In the genomic region with DNA sequence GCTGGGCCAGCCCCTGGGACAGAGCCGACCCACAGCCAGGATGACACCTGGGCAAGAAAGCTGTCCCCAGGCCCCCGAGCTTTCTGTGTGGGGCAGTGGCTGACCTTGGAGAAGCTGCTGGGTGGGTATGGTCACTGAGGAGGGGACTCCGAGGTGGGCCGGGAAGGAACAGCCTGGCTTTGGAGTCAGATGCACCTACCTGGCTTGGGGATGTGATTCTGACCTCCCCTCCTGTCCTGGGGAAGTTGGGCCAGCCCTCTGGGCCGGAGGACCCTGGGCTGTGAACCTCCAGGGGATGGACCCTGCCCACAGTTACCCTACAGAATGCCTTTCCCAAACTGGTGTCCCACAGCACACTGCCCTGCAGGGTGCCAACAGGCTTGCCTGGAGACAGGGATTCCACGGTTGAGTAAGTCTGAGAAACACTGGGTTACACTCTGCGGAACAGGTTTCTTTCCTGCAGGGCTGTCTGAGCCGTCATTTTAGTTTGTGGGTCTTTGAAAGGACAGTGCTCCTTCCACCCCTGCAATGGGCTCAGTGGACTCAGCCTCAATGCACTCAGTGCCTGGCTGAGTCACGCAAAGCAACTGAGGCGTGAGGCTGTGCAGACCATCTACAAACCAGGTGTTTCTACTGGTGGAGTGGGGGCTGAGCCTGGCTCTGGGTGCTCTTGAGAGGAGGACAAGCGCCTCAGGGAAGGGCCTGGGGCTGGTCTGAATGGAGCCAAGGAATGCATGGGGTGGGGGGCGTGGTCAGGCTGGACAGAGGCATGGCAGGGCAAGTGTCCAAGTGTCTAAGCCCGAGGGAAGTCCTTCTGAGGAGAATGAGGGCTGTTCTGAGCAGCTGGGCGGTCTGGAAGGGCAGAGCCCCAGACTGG, we compare ENCODE assay signal across 30 cellular contexts. TPM values are rescaled to one million over a fixed set of nuclear protein-coding genes. Genes with fewer than 3 reads are reported as not detected.
DNase-seq lines count a peak whose midpoint lies in the region; ATAC-seq and TF ChIP-seq lines count a peak whose summit lies in the region.
"Had no signal": no experiment of that assay in that cellular context is flagged by ENCODE, and none has a peak within 500 bp of the region (broad histone marks: within the 10 kb centered on the region; RNA-seq: fewer than 3 reads in every experiment).

No MANE protein-coding gene starts in this region.

- no peaks in the 10 kb centered on the region for H3K79me1 ChIP-seq in trophoblast cell (ENCODE audit: low read length)

- no peaks in the 10 kb centered on the region for H3K79me2 ChIP-seq in trophoblast cell (ENCODE audit: control insufficient read depth, insufficient read depth, low read length, poor library complexity)

- H2BK120ac ChIP-seq in trophoblast cell (ENCODE audit: insufficient read depth, low read length, poor library complexity), result no peak overlapping the region

- H3K4ac ChIP-seq in trophoblast cell (ENCODE audit: low read depth, low read length), result no peak overlapping the region

- no peak overlapping the region for H3K27ac ChIP-seq in RWPE2 (ENCODE audit: poor library complexity, severe bottlenecking)
- H3K27ac ChIP-seq in trophoblast cell (ENCODE audit: low read depth, low read length), result no peak overlapping the region
- H3K27ac ChIP-seq: brain microvascular endothelial cell, gastroesophageal sphincter, prostate gland, right lobe of liver, transverse colon had no signal

- no peak for TF ChIP-seq CTCF in RWPE2 (IDR thresholded peaks at IDR 0.05; ENCODE audit: poor library complexity, severe bottlenecking)

- WGBS in trophoblast cell (ENCODE audit: extremely low coverage, insufficient coverage, insufficient read length), result no CpG with 5 or more reads among the region's 14 CpGs

- H3K4me3 ChIP-seq in RWPE2 (ENCODE audit: severe bottlenecking) (no peak overlapping the region), trophoblast cell (ENCODE audit: low read depth, low read length) (no peak overlapping the region)
- H3K4me3 ChIP-seq: gastroesophageal sphincter, prostate gland, right lobe of liver, transverse colon had no signal

- H3K9me3 ChIP-seq in RWPE2 (ENCODE audit: severe bottlenecking) (no peaks in the 10 kb centered on the region), trophoblast cell (ENCODE audit: insufficient read depth, low read depth, low read length) (peaks cover 17% of the 10 kb centered on the region)
- H3K9me3 ChIP-seq: prostate gland, right lobe of liver, transverse colon had no signal

- H3K27me3 ChIP-seq in RWPE2 (ENCODE audit: insufficient read depth, poor library complexity, severe bottlenecking) (no peaks in the 10 kb centered on the region), trophoblast cell (ENCODE audit: insufficient read depth, low read length) (no peaks in the 10 kb centered on the region)
- H3K27me3 ChIP-seq: right lobe of liver had no signal

- H4K8ac ChIP-seq in trophoblast cell (ENCODE audit: low read depth, low read length), result no peak overlapping the region

- H3K36me3 ChIP-seq in RWPE2 (ENCODE audit: low read depth) (no peaks in the 10 kb centered on the region), trophoblast cell (ENCODE audit: control insufficient read depth in 1 of 2, insufficient read depth in 2 of 2, low read length in 2 of 2) (no peaks in the 10 kb centered on the region)
- H3K36me3 ChIP-seq: brain microvascular endothelial cell, gastroesophageal sphincter, prostate gland, right lobe of liver, transverse colon had no signal

- H2AFZ ChIP-seq in trophoblast cell (ENCODE audit: insufficient read depth, low read length, poor library complexity), result no peak overlapping the region

- no peak overlapping the region for H3K9ac ChIP-seq in trophoblast cell (ENCODE audit: low read length)

- no peak overlapping the region for H3K18ac ChIP-seq in trophoblast cell (ENCODE audit: low read length)

- H3K4me2 ChIP-seq in trophoblast cell (ENCODE audit: low read length), result no peak overlapping the region

- no peak overlapping the region for H3K23ac ChIP-seq in trophoblast cell (ENCODE audit: low read length)

- H2BK5ac ChIP-seq in trophoblast cell (ENCODE audit: low read depth, low read length, poor library complexity), result no peak overlapping the region

- H3K14ac ChIP-seq in trophoblast cell (ENCODE audit: low read length), result no peak overlapping the region

- H2BK12ac ChIP-seq in trophoblast cell (ENCODE audit: low read length), result no peak overlapping the region

- DNase-seq in EL (peak; percentile 6), RWPE2 (ENCODE audit: low spot score) (peak; percentile 66), iris pigment epithelial cell (ENCODE audit: low read depth) (peak; percentile 12), trophoblast cell (peak; percentile 24 to 60), NCI-H1105 treated with DMSO at 0.1 percent for 48 hours (lab: John Stamatoyannopoulos, UW) (no peak), DMS 273 (lab: John Stamatoyannopoulos, UW; ENCODE audit: unreplicated experiment) (no peak)
- DNase-seq in activated naive CD4-positive, alpha-beta T cell (lab: John Stamatoyannopoulos, UW), result no peak
- DNase-seq: ACHN; activated CD4-positive, alpha-beta memory T cell treated with anti-CD3 and anti-CD28 coated beads, Interleukin-2, amount 10 ng/mL, durations not matched to agents 7 days and 5 days; activated CD4-positive, alpha-beta T cell treated with anti-CD3 and anti-CD28 coated beads for 1 hour; activated CD8-positive, alpha-beta memory T cell treated with anti-CD3 and anti-CD28 coated beads, Interleukin-2, amount 50 U/mL, for 48 hours; activated naive CD4-positive, alpha-beta T cell treated with anti-CD3 and anti-CD28 coated beads, Interleukin-2, amount 50 U/mL, for 16 hours; amniotic stem cell; brain microvascular endothelial cell; DMS79; KBM-7; naive thymus-derived CD4-positive, alpha-beta T cell; NCI-H1105; NCI-H2029 treated with DMSO at 0.1 percent for 48 hours; NCI-H526 treated with DMSO at 0.1 percent for 48 hours; PC-3; right lobe of liver; SHP77 treated with DMSO at 0.1 percent for 48 hours; stimulated activated CD4-positive, alpha-beta T cell treated with anti-CD3 and anti-CD28 coated beads, Interleukin-12 subunit alpha, Interleukin-12 subunit beta, amount 100 ng/mL, for 4 hours; stimulated activated CD4-positive, alpha-beta T cell treated with anti-CD3 and anti-CD28 coated beads, Interleukin-2, amount 100 ng/mL, for 48 hours; transverse colon had no signal

- no peak overlapping the region for H4K12ac ChIP-seq in trophoblast cell (ENCODE audit: low read depth, low read length)

- H4K91ac ChIP-seq in trophoblast cell (ENCODE audit: low read depth, low read length), result no peak overlapping the region

- H2AK5ac ChIP-seq in trophoblast cell (ENCODE audit: low read length), result no peak overlapping the region

- H3K4me1 ChIP-seq in RWPE2 (ENCODE audit: insufficient read depth, poor library complexity, severe bottlenecking) (no peaks in the 10 kb centered on the region), trophoblast cell (ENCODE audit: control insufficient read depth in 1 of 2, insufficient read depth in 2 of 2, low read length in 2 of 2) (peaks cover 0 to 6% of the 10 kb centered on the region in 2 experiments)
- H3K4me1 ChIP-seq: gastroesophageal sphincter, prostate gland, right lobe of liver, transverse colon had no signal

- no peak for ATAC-seq in RWPE2 (ENCODE audit: low read depth)
- ATAC-seq in GM18511 (IDR thresholded peaks at IDR 0.05; ENCODE audit: unreplicated experiment), result no peak
- ATAC-seq: gastroesophageal sphincter; left lobe of liver; naive thymus-derived CD4-positive, alpha-beta T cell; PC-3 had no signal

RNA-seq across cellular contexts. Expression of gene PHYKPL, which starts 41.3 kb away (rescaled TPM):
- 12.4 and 12.8 TPM in 2 replicates for polyA plus RNA-seq in trophoblast cell (2013)

Comparison
In these comparisons a context has a peak if more than half of its experiments do, and no peak if none do; other contexts are left out.
1. DNase-seq: peak in EL (single experiment), RWPE2 (single experiment), iris pigment epithelial cell (single experiment) and trophoblast cell (2 of 2); none in NCI-H1105 treated with DMSO at 0.1 percent for 48 hours (single experiment), activated naive CD4-positive, alpha-beta T cell (0 of 4) and DMS 273 (single experiment).